Comparison of ENCODE assay signal across 21 cellular contexts in genomic region chr9:133490201-133490681, GRCh38. TPM values are rescaled to one million over a fixed set of nuclear protein-coding genes. Genes with fewer than 3 reads are reported as not detected.
"Had no signal": no experiment of that assay in that cellular context is flagged by ENCODE, and none has a peak within 500 bp of the region (broad histone marks: within the 10 kb centered on the region; RNA-seq: fewer than 3 reads in every experiment).

No MANE protein-coding gene starts in this region.

- H3K36me3 ChIP-seq: breast epithelium, gastroesophageal sphincter, heart left ventricle, tibial nerve had no signal

- H3K27me3 ChIP-seq: heart left ventricle, tibial nerve had no signal

- H3K27ac ChIP-seq: breast epithelium, gastroesophageal sphincter, heart left ventricle, skin epidermis, tibial nerve had no signal

- H3K4me3 ChIP-seq: breast epithelium, gastroesophageal sphincter, heart left ventricle, skin epidermis, tibial nerve had no signal

- H3K9me3 ChIP-seq: breast epithelium, gastroesophageal sphincter, heart left ventricle, tibial nerve had no signal

- ATAC-seq: esophagus mucosa; gastroesophageal sphincter; heart left ventricle; natural killer cell treated with Interleukin-12 subunit alpha and Interleukin-12 subunit beta and Interleukin-15 and Interleukin-18, amount 100 ng/mL, for 72 hours had no signal

- DNase-seq: activated CD4-positive, alpha-beta T cell treated with anti-CD3 and anti-CD28 coated beads, Interleukin-2, amount 50 U/mL, for 1 hour; activated CD4-positive, CD25-positive, alpha-beta regulatory T cell treated with anti-CD3 and anti-CD28 coated beads, Interleukin-2, amount 50 U/mL, for 72 hours; activated CD8-positive, alpha-beta memory T cell treated with anti-CD3 and anti-CD28 coated beads, Interleukin-2, amount 50 U/mL, for 48 hours; activated effector memory CD4-positive, alpha-beta T cell treated with Interleukin-2 at 50 U/mL for 16 hours; activated naive CD4-positive, alpha-beta T cell treated with anti-CD3 and anti-CD28 coated beads, Interleukin-2, amount 50 U/mL, for 16 hours; activated T-cell treated with anti-CD3 and anti-CD28 coated beads, Interleukin-2, amount 50 U/mL, for 48 hours; cerebellar nuclear complex; effector CD8-positive, alpha-beta T cell; stimulated activated CD4-positive, alpha-beta T cell treated with anti-CD3 and anti-CD28 coated beads, Interleukin-15, amount 100 ng/mL, for 24 hours; stimulated activated CD4-positive, alpha-beta T cell treated with anti-CD3 and anti-CD28 coated beads, Interleukin-2, amount 100 ng/mL, for 48 hours had no signal

- H3K4me1 ChIP-seq: breast epithelium had no signal

RNA-seq across cellular contexts. Expression of gene MYMK, which starts 34.5 kb away (rescaled TPM):
- total RNA-seq: astrocyte; breast epithelium; esophagus mucosa; gastroesophageal sphincter; heart left ventricle; lung microvascular endothelial cell; mesothelial cell of epicardium; natural killer cell treated with Interleukin-12 subunit alpha and Interleukin-12 subunit beta and Interleukin-15 and Interleukin-18, amount 100 ng/mL, for 72 hours; progenitor cell of endocrine pancreas had no signal
- polyA plus RNA-seq: heart left ventricle had no signal

RNA-seq across cellular contexts. Expression of gene ADAMTSL2, which starts 44.3 kb away (rescaled TPM):
- total RNA-seq: natural killer cell treated with Interleukin-12 subunit alpha and Interleukin-12 subunit beta and Interleukin-15 and Interleukin-18, amount 100 ng/mL, for 72 hours had no signal
